18 cellular contexts compared by ENCODE assay signal in the genomic region with DNA sequence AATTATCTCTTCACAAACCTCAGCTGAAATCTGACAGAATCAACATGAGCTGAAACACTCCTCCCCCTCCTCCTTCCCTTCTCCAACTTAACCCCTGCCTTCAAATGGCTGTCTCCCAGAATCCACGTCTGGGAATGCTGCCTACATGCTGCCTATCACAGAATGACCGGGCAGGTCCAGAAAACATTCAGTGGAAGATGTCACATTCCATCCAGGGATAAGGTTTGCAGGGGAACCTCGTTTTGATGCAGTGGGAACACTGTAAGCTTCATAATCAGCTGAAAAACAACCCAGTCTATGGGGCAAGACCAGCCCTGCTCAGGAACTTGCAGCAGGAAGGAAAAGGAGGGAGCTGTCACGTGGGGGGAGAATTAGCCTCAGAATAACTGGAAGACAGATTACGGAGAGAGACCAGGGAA. TPM values are rescaled to one million over a fixed set of nuclear protein-coding genes. Genes with fewer than 3 reads are reported as not detected.
A peak's percentile ranks its signal among the peaks of the same experiment; 100 is the strongest.
DNase-seq lines count a peak whose midpoint lies in the region; ATAC-seq, FAIRE-seq and TF ChIP-seq lines count a peak whose summit lies in the region.
"Had no signal": no experiment of that assay in that cellular context is flagged by ENCODE, and none has a peak within 500 bp of the region (broad histone marks: within the 10 kb centered on the region; RNA-seq: fewer than 3 reads in every experiment).

No MANE protein-coding gene starts in this region.

- no peak overlapping the region for H3K27ac ChIP-seq in H1 (ENCODE audit: low read depth, low read length)
- H3K27ac ChIP-seq in hepatocyte, result no peak overlapping the region
- peak overlapping the region; percentile 19 for H3K27ac ChIP-seq in subcutaneous abdominal adipose tissue (ENCODE audit: low read depth, low read length)
- H3K27ac ChIP-seq: brain microvascular endothelial cell had no signal

- no peaks in the 10 kb centered on the region for H3K9me2 ChIP-seq in hepatocyte (replicated peaks; ENCODE audit: insufficient read depth)

- H3K4ac ChIP-seq in H1 (replicated peaks; ENCODE audit: insufficient read length, low read depth, low read length), result no peak overlapping the region

- POLR2A ChIA-PET in H1 (lab: Charles Lee; ENCODE audit: partially characterized antibody), result no interaction called here

- no peaks in the 10 kb centered on the region for H3K23me2 ChIP-seq in H1 (ENCODE audit: low read depth, low read length)

- H4K20me1 ChIP-seq in H1 (replicated peaks in 1 of 2; ENCODE audit: control insufficient read depth in 1 of 2, insufficient read depth in 2 of 2, low read length in 2 of 2) (no peaks in the 10 kb centered on the region), hepatocyte (ENCODE audit: insufficient read depth, poor library complexity, severe bottlenecking) (no peaks in the 10 kb centered on the region)

- H3K23ac ChIP-seq in H1 (ENCODE audit: insufficient read length), result no peak overlapping the region

- H3K4me2 ChIP-seq in H1 (ENCODE audit: insufficient read depth in 1 of 2, low read depth in 2 of 2, low read length in 2 of 2) (no peak overlapping the region), hepatocyte (no peak overlapping the region)

- H3K79me2 ChIP-seq in H1 (ENCODE audit: control insufficient read depth in 1 of 2, insufficient read depth in 2 of 2, low read length in 2 of 2), result no peaks in the 10 kb centered on the region
- no peaks in the 10 kb centered on the region for H3K79me2 ChIP-seq in hepatocyte

- H2AFZ ChIP-seq in H1 (ENCODE audit: low read length), result peak overlapping the region; percentile 81; the same call in 1 of the 2 replicates
- H2AFZ ChIP-seq in hepatocyte, result no peak overlapping the region

- no peak overlapping the region for H4K5ac ChIP-seq in H1 (ENCODE audit: insufficient read length, low read depth, low read length)

- no peak overlapping the region for H4K8ac ChIP-seq in H1 (ENCODE audit: extremely low read depth, insufficient read depth, low read length)

- WGBS in H1 (ENCODE audit: extremely low coverage in 1 of 2, insufficient coverage in 1 of 2, insufficient read length in 1 of 2, insufficient replicate concordance in 2 of 2, low coverage in 1 of 2, low lambda C conversion rate in 2 of 2, missing lambda C conversion rate in 1 of 2), 2 experiments, result 67% methylated on average over 5 of the region's 5 CpGs; no CpG with 5 or more reads in 1 of the 2 experiments
- WGBS in hepatocyte (ENCODE audit: low lambda C conversion rate, missing lambda C conversion rate), result 34% methylated on average over 5 of the region's 5 CpGs

- TF ChIP-seq EP300 in H1 (IDR thresholded peaks at IDR 0.05; ENCODE audit: borderline replicate concordance in 1 of 2, low read depth in 2 of 2, low read length in 2 of 2), result no peak

- FAIRE-seq in H1 (lab: Jason Lieb, UNC), result no peak
- FAIRE-seq: GM18507 had no signal

- no peak overlapping the region for H2AK5ac ChIP-seq in H1 (ENCODE audit: low read depth, low read length)

- CTCF ChIA-PET in H1 (lab: Charles Lee; ENCODE audit: partially characterized antibody), result interaction anchor here (0.6 to 1.3 kb wide), 6 partner anchors 26 to 201 kb away, joined by 3 to 4 read pairs (median 3); no protein-coding TSS in a partner anchor

- H3K79me1 ChIP-seq in H1 (ENCODE audit: low read depth, low read length), result no peaks in the 10 kb centered on the region

- peak; percentile 52 for DNase-seq in NCI-H1092 treated with DMSO at 0.1 percent for 48 hours (lab: John Stamatoyannopoulos, UW)
- no peak for DNase-seq in NCI-H1092 (lab: John Stamatoyannopoulos, UW)
- DNase-seq in H1 (ENCODE audit: low read depth in 1 of 2, low spot score in 2 of 2), result no peak
- peak; percentile 10 for DNase-seq in hepatocyte (ENCODE audit: low spot score)
- no peak for DNase-seq in DMS79 (lab: John Stamatoyannopoulos, UW)
- DNase-seq: 8988T; activated effector memory CD4-positive, alpha-beta T cell treated with anti-CD3 and anti-CD28 coated beads, Interleukin-2, amount 50 U/mL, for 16 hours; brain microvascular endothelial cell; CD8-positive, alpha-beta T cell; effector memory CD4-positive, alpha-beta T cell; GF-D8; naive thymus-derived CD8-positive, alpha-beta T cell; NCI-H187; stimulated activated naive CD4-positive, alpha-beta T cell treated with Interleukin-2 at 50 U/mL for 16 hours had no signal

- TF ChIP-seq RAD21 in H1 (IDR thresholded peaks at IDR 0.05 in 1 of 2, conservative IDR thresholded peaks at IDR 0.05 in 1 of 2; ENCODE audit: low read depth in 2 of 2, low read length in 2 of 2), result no peak

- H4K91ac ChIP-seq in H1 (replicated peaks; ENCODE audit: insufficient read length, low read length), result no peak overlapping the region

- H3K56ac ChIP-seq in H1 (replicated peaks; ENCODE audit: insufficient read length, low read depth, low read length), result no peak overlapping the region

- no peak overlapping the region; the same call in 1 of the 2 replicates for H2BK5ac ChIP-seq in H1 (ENCODE audit: low read depth, low read length)

- no peak overlapping the region for H3K9ac ChIP-seq in H1 (replicated peaks in 1 of 4; ENCODE audit: extremely low read depth in 1 of 4, low read depth in 3 of 4, low read length in 3 of 4)
- H3K9ac ChIP-seq in subcutaneous abdominal adipose tissue (ENCODE audit: low read length in 5 of 5), result peak overlapping the region in 1 of 5 donors; percentile 3

- H3K36me3 ChIP-seq in H1 (ENCODE audit: control insufficient read depth in 2 of 4, insufficient read depth in 4 of 4, low read length in 3 of 4) (no peaks in the 10 kb centered on the region), hepatocyte (replicated peaks; ENCODE audit: insufficient read depth, low read depth) (no peaks in the 10 kb centered on the region), subcutaneous abdominal adipose tissue (ENCODE audit: control insufficient read depth in 5 of 5, insufficient read depth in 5 of 5, low read length in 5 of 5) (no peaks in the 10 kb centered on the region)
- H3K36me3 ChIP-seq: brain microvascular endothelial cell had no signal

- no peak for ATAC-seq in HG02852 (IDR thresholded peaks at IDR 0.05; ENCODE audit: unreplicated experiment)
- ATAC-seq in HG02970 (IDR thresholded peaks at IDR 0.05; ENCODE audit: low FRiP score, unreplicated experiment), result no peak
- ATAC-seq: CD8-positive, alpha-beta T cell; naive thymus-derived CD8-positive, alpha-beta T cell had no signal

- H3K14ac ChIP-seq in H1 (ENCODE audit: insufficient read length), result no peak overlapping the region

- H3K18ac ChIP-seq in H1 (ENCODE audit: extremely low read depth, low read length), result no peak overlapping the region

- no peak for TF ChIP-seq CTCF in H1 (IDR thresholded peaks at IDR 0.05; ENCODE audit: control extremely low read depth in 1 of 3, insufficient read depth in 1 of 3, low read depth in 1 of 3, low read length in 3 of 3)
- TF ChIP-seq CTCF in hepatocyte (IDR thresholded peaks at IDR 0.05; ENCODE audit: poor library complexity), result no peak

- peaks cover 0 to 5% (median 0%) of the 10 kb centered on the region in 4 experiments; a peak in 2 of 7 replicates for H3K4me1 ChIP-seq in H1 (replicated peaks in 1 of 4; ENCODE audit: control insufficient read depth in 3 of 4, insufficient read depth in 4 of 4, low read length in 3 of 4)
- H3K4me1 ChIP-seq in hepatocyte (ENCODE audit: insufficient read depth), result peaks cover 5% of the 10 kb centered on the region
- peaks cover 8 to 15% (median 14%) of the 10 kb centered on the region in 5 donors for H3K4me1 ChIP-seq in subcutaneous abdominal adipose tissue (ENCODE audit: control insufficient read depth in 5 of 5, insufficient read depth in 5 of 5, low read length in 5 of 5)

- no peak overlapping the region for H2BK20ac ChIP-seq in H1 (ENCODE audit: low read length)

- H3K27me3 ChIP-seq in H1 (replicated peaks in 1 of 4; ENCODE audit: control insufficient read depth in 3 of 4, extremely low read depth in 1 of 4, insufficient read depth in 3 of 4, low read length in 3 of 4) (no peaks in the 10 kb centered on the region), hepatocyte (peaks cover 8% of the 10 kb centered on the region), subcutaneous abdominal adipose tissue (ENCODE audit: control insufficient read depth in 5 of 5, insufficient read depth in 4 of 5, low read length in 5 of 5) (no peaks in the 10 kb centered on the region)
- H3K27me3 ChIP-seq: brain microvascular endothelial cell had no signal

- no peak for TF ChIP-seq POLR2A in H1 (IDR thresholded peaks at IDR 0.05; ENCODE audit: control extremely low read depth in 1 of 2, low read depth in 2 of 2, low read length in 2 of 2)

- H3K4me3 ChIP-seq in H1 (ENCODE audit: extremely low read depth in 1 of 4, insufficient read depth in 2 of 4, low read depth in 3 of 4, low read length in 4 of 4) (no peak overlapping the region), hepatocyte (no peak overlapping the region), subcutaneous abdominal adipose tissue (ENCODE audit: low read depth in 1 of 5, low read length in 5 of 5) (peak overlapping the region; percentile 4 to 54 (median 36))

- H3K9me3 ChIP-seq in H1 (ENCODE audit: insufficient read depth in 2 of 2, low read depth in 1 of 2, low read length in 1 of 2), result peaks cover 6 to 7% of the 10 kb centered on the region in 2 experiments; a peak in 2 of 4 replicates
- no peaks in the 10 kb centered on the region for H3K9me3 ChIP-seq in hepatocyte (ENCODE audit: low read depth)
- H3K9me3 ChIP-seq in subcutaneous abdominal adipose tissue (ENCODE audit: control insufficient read depth in 5 of 5, low read length in 5 of 5), result no peaks in the 10 kb centered on the region

- H2BK15ac ChIP-seq in H1 (ENCODE audit: low read length), result no peak overlapping the region

- no peak overlapping the region for H2BK120ac ChIP-seq in H1 (replicated peaks; ENCODE audit: low read depth, low read length)

- no peak overlapping the region for H2BK12ac ChIP-seq in H1 (ENCODE audit: low read depth, low read length)

TF ChIP-seq in H1, 55 proteins besides CTCF, POLR2A, EP300 and RAD21 (continues in another document):
- TF ChIP-seq, protein P1, sequence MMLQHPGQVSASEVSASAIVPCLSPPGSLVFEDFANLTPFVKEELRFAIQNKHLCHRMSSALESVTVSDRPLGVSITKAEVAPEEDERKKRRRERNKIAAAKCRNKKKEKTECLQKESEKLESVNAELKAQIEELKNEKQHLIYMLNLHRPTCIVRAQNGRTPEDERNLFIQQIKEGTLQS (IDR thresholded peaks at IDR 0.05; ENCODE audit: insufficient read depth, low read depth, low read length), result no peak
- no peak for TF ChIP-seq EGR1 (IDR thresholded peaks at IDR 0.05; ENCODE audit: borderline replicate concordance, low read depth, low read length)

RNA-seq across cellular contexts. Expression of a gene that starts 44.0 kb away (rescaled TPM):
- total RNA-seq in H1 (2021; fragmentation: NEBNext Ultra II Directional; extraction: Animal tissue kit (Norgen Biotek cat#: 25700)), result 2.2 and 3.7 TPM in 2 replicates
- 2.5 and 3.8 TPM in 2 replicates for polyA plus RNA-seq in H1 (2011; rRNA removed)
- polyA plus RNA-seq in H1 (2011; cell fraction: cytosol; rRNA removed), result 4.4 TPM
- polyA plus RNA-seq in H1 (2011; cell fraction: nucleus; rRNA removed), result 4.8 TPM
- 1.7 to 3.8 TPM (median 3.2 TPM) in 4 replicates for polyA plus RNA-seq in H1 (2012, experiment 1 of 2)
- polyA plus RNA-seq in H1 (2012, experiment 2 of 2), result 0.22 TPM
- 1.0 TPM for polyA plus RNA-seq in H1 (2013, experiment 1 of 2)
- 0.68 TPM for polyA plus RNA-seq in H1 (2013, experiment 2 of 2)
- polyA minus RNA-seq in H1 (2011; rRNA and poly(A)+ RNA removed), result 12.7 and 23.9 TPM in 2 replicates
- polyA minus RNA-seq in H1 (2011; cell fraction: cytosol; rRNA and poly(A)+ RNA removed), result 6.4 TPM
- polyA minus RNA-seq in H1 (2011; cell fraction: nucleus; rRNA and poly(A)+ RNA removed), result 13.2 TPM
- 28.1 and 34.1 TPM in 2 replicates for total RNA-seq in hepatocyte
- 18.9 and 23.4 TPM in 2 replicates for polyA plus RNA-seq in hepatocyte
- total RNA-seq: CD8-positive, alpha-beta T cell; naive thymus-derived CD8-positive, alpha-beta T cell had no signal
- polyA plus RNA-seq: naive thymus-derived CD8-positive, alpha-beta T cell had no signal

Comparison
In these comparisons a context has a peak if more than half of its experiments do, and no peak if none do; other contexts are left out.
1. DNase-seq: peak in NCI-H1092 treated with DMSO at 0.1 percent for 48 hours (single experiment) and hepatocyte (single experiment); none in NCI-H1092 (single experiment), H1 (0 of 2) and DMS79 (single experiment).
2. H3K4me3 ChIP-seq: peak in subcutaneous abdominal adipose tissue (5 of 5); none in H1 (0 of 4) and hepatocyte (single experiment).